In genomic region chr12:49846033-49846432, GRCh38 we compare ENCODE assay signal across 32 cellular contexts. TPM values are rescaled to one million over a fixed set of nuclear protein-coding genes. Genes with fewer than 3 reads are reported as not detected.
"Had no signal": no experiment of that assay in that cellular context is flagged by ENCODE, and none has a peak within 500 bp of the region (broad histone marks: within the 10 kb centered on the region; RNA-seq: fewer than 3 reads in every experiment).

No MANE protein-coding gene starts in this region.

- H3K36me3 Mint-ChIP-seq: natural killer cell; neural progenitor cell; stimulated activated memory B cell treated with anti-CD40 and anti-IgM and Interleukin-4, amounts not matched to agents 10 μg/mL and 1 μg/mL and 100 μg/mL, for 72 hours; type B pancreatic cell had no signal

- DNase-seq: natural killer cell; occipital lobe; ovary; posterior cingulate gyrus; psoas muscle; right cardiac atrium; spleen; stimulated activated CD4-positive, alpha-beta T cell treated with anti-CD3 and anti-CD28 coated beads, Interleukin-12 subunit alpha, Interleukin-12 subunit beta, amount 100 ng/mL, for 4 hours; stimulated activated CD4-positive, alpha-beta T cell treated with anti-CD3 and anti-CD28 coated beads, Interleukin-1b, Interleukin-23, amount 100 ng/mL, for 48 hours; stimulated activated CD4-positive, alpha-beta T cell treated with anti-CD3 and anti-CD28 coated beads, Interleukin-4, amount 100 ng/mL, for 1 hour; stimulated activated CD4-positive, alpha-beta T cell treated with anti-CD3 and anti-CD28 coated beads, Interleukin-4, amount 100 ng/mL, for 4 hours; stimulated activated CD8-positive, alpha-beta memory T cell treated with anti-CD3 and anti-CD28 coated beads, Interleukin-4, amount 100 ng/mL, for 48 hours; stimulated activated naive CD4-positive, alpha-beta T cell; stimulated activated naive CD8-positive, alpha-beta T cell treated with anti-CD3 and anti-CD28 coated beads, Interleukin-15, amount 100 ng/mL, for 72 hours; stimulated activated naive CD8-positive, alpha-beta T cell treated with anti-CD3 and anti-CD28 coated beads, Interleukin-15, Interleukin-2, amounts not matched to agents 100 U/mL and 50 U/mL, for 24 hours; substantia nigra; testis; tibial artery; transverse colon; upper lobe of right lung; uterus had no signal

- H3K9me3 ChIP-seq: ovary, psoas muscle, spleen, suprapubic skin, testis, tibial artery, transverse colon, upper lobe of right lung, uterus had no signal

- H3K9ac ChIP-seq: neural progenitor cell, parathyroid adenoma had no signal

- H3K36me3 ChIP-seq: neural progenitor cell, ovary, spleen, suprapubic skin, tibial artery, transverse colon, upper lobe of right lung, uterus had no signal

- H3K27ac ChIP-seq: neural progenitor cell, ovary, parathyroid adenoma, psoas muscle, skin epidermis, spleen, suprapubic skin, testis, tibial artery, transverse colon, upper lobe of right lung, uterus had no signal

- H3K9me3 Mint-ChIP-seq: natural killer cell; nephron; neural progenitor cell; stimulated activated memory B cell treated with anti-CD40 and anti-IgM and Interleukin-4, amounts not matched to agents 10 μg/mL and 1 μg/mL and 100 μg/mL, for 72 hours; stimulated activated naive CD8-positive, alpha-beta T cell treated with anti-CD3 and anti-CD28 coated beads, Interleukin-15, amount 100 ng/mL, for 72 hours; type B pancreatic cell had no signal

- H3K4me3 Mint-ChIP-seq: natural killer cell; nephron; neural progenitor cell; stimulated activated memory B cell treated with anti-CD40 and anti-IgM and Interleukin-4, amounts not matched to agents 10 μg/mL and 1 μg/mL and 100 μg/mL, for 72 hours; stimulated activated naive CD8-positive, alpha-beta T cell treated with anti-CD3 and anti-CD28 coated beads, Interleukin-15, amount 100 ng/mL, for 72 hours; type B pancreatic cell had no signal

- H3K79me2 ChIP-seq: parathyroid adenoma had no signal

- H2AFZ ChIP-seq: neural progenitor cell, parathyroid adenoma had no signal

- H3K27ac Mint-ChIP-seq: natural killer cell; nephron; neural progenitor cell; progenitor cell of endocrine pancreas; stimulated activated memory B cell treated with anti-CD40 and anti-IgM and Interleukin-4, amounts not matched to agents 10 μg/mL and 1 μg/mL and 100 μg/mL, for 72 hours; stimulated activated naive CD8-positive, alpha-beta T cell treated with anti-CD3 and anti-CD28 coated beads, Interleukin-15, amount 100 ng/mL, for 72 hours; type B pancreatic cell had no signal

- ATAC-seq: natural killer cell; psoas muscle; right cardiac atrium; sciatic nerve; stimulated activated memory B cell treated with anti-CD40 and anti-IgM and Interleukin-4, amounts not matched to agents 10 μg/mL and 1 μg/mL and 100 μg/mL, for 72 hours; stimulated activated naive CD8-positive, alpha-beta T cell treated with anti-CD3 and anti-CD28 coated beads, Interleukin-15, amount 100 ng/mL, for 72 hours; stimulated activated naive CD8-positive, alpha-beta T cell treated with anti-CD3 and anti-CD28 coated beads, Interleukin-15, Interleukin-2, amounts not matched to agents 100 U/mL and 50 U/mL, for 24 hours; upper lobe of right lung had no signal

- H3K4me2 ChIP-seq: neural progenitor cell, smooth muscle cell had no signal

- H3K27me3 ChIP-seq: ovary, testis, uterus had no signal

- H3K4me3 ChIP-seq: neural progenitor cell, ovary, psoas muscle, skin epidermis, smooth muscle cell, spleen, suprapubic skin, testis, tibial artery, transverse colon, upper lobe of right lung, uterus had no signal

RNA-seq across cellular contexts. Expression of gene FAIM2, which starts 57.7 kb away (rescaled TPM):
- total RNA-seq: progenitor cell of endocrine pancreas, renal cortical epithelial cell had no signal
